Comparison of ENCODE assay signal across 8 cellular contexts in genomic region chr11:57325735-57326048, GRCh38. TPM values are rescaled to one million over a fixed set of nuclear protein-coding genes. Genes with fewer than 3 reads are reported as not detected.
DNase-seq lines count a peak whose midpoint lies in the region; ATAC-seq and TF ChIP-seq lines count a peak whose summit lies in the region.

No MANE protein-coding gene starts in this region.

- no peaks in the 10 kb centered on the region for H3K9me3 Mint-ChIP-seq in Caco-2 (ENCODE audit: unreplicated experiment)
- H3K9me3 Mint-ChIP-seq in memory B cell: no peaks in the 10 kb centered on the region

- no peak for ATAC-seq in memory B cell (ENCODE audit: low read depth)
- ATAC-seq in GM18517 (IDR thresholded peaks at IDR 0.05; ENCODE audit: unreplicated experiment): no peak

- DNase-seq in Caco-2 (no peak), cardiac fibroblast (ENCODE audit: low read depth in 2 of 2) (peak in 1 of 2 donors; percentile 71), memory B cell (ENCODE audit: low spot score in 2 of 2) (no peak), T-helper 9 cell (no peak), NCI-H1694 treated with DMSO at 0.1 percent for 48 hours (lab: John Stamatoyannopoulos, UW) (no peak)
- DNase-seq in Jurkat, Clone E6-1 (ENCODE audit: low read depth, low spot score): no peak

- 11% methylated on average over 6 of the region's 6 CpGs for WGBS in urinary bladder

- no peaks in the 10 kb centered on the region for H3K27me3 Mint-ChIP-seq in Caco-2 (ENCODE audit: insufficient read depth, unreplicated experiment)
- H3K27me3 Mint-ChIP-seq in memory B cell: no peaks in the 10 kb centered on the region

- H3K4me1 Mint-ChIP-seq in Caco-2 (ENCODE audit: low read depth, unreplicated experiment) (peaks cover 55% of the 10 kb centered on the region), memory B cell (peaks cover 29% of the 10 kb centered on the region)

- peaks cover 77% of the 10 kb centered on the region for H3K36me3 Mint-ChIP-seq in Caco-2 (ENCODE audit: insufficient read depth, unreplicated experiment)
- H3K36me3 Mint-ChIP-seq in memory B cell: peaks cover 35% of the 10 kb centered on the region

- TF ChIP-seq CTCF in Caco-2 (IDR thresholded peaks at IDR 0.05; ENCODE audit: insufficient read depth in 1 of 2, low read depth in 1 of 2, low read length in 1 of 2, severe bottlenecking in 1 of 2, unreplicated experiment in 1 of 2) (no peak), cardiac fibroblast (IDR thresholded peaks at IDR 0.05; ENCODE audit: low read depth, low read length) (no peak)

- no peaks in the 10 kb centered on the region for H3K27me3 ChIP-seq in Caco-2 (replicated peaks; ENCODE audit: control insufficient read depth, insufficient read depth, low read length)

- POLR2A ChIA-PET in Caco-2 (lab: Charles Lee): interaction anchor here (0.5 to 2.2 kb wide), 6 partner anchors 8 to 168 kb away, joined by 3 to 31 read pairs (median 4); partner anchors contain the start of gene SSRP1

- CTCF ChIA-PET in Caco-2 (lab: Charles Lee): interaction anchor here (1.2 to 2.3 kb wide), 4 partner anchors 10 to 76 kb away, joined by 3 to 13 read pairs (median 8); partner anchors contain the start of gene SSRP1

- no TSS peak for BruUV-seq in Caco-2 (replicated peaks; lab: Mats Ljungman, UMichigan)

- H3K27ac Mint-ChIP-seq in Caco-2 (ENCODE audit: unreplicated experiment) (peak overlapping the region; percentile 95), memory B cell (peak overlapping the region; percentile 95)

- H3K36me3 ChIP-seq in Caco-2 (ENCODE audit: control insufficient read depth, insufficient read depth, low read length) (peaks cover 4% of the 10 kb centered on the region), urinary bladder (ENCODE audit: insufficient read depth) (peaks cover 2% of the 10 kb centered on the region)

- H3K9me3 ChIP-seq in Caco-2: no peaks in the 10 kb centered on the region

- H3K4me1 ChIP-seq in Caco-2: peaks cover 50% of the 10 kb centered on the region
- no peaks in the 10 kb centered on the region for H3K4me1 ChIP-seq in urinary bladder (ENCODE audit: insufficient read depth)

- peak overlapping the region; percentile 61 for H3K27ac ChIP-seq in urinary bladder (ENCODE audit: low read depth)

- H3K4me3 ChIP-seq in Caco-2 (ENCODE audit: low read depth, low read length) (peak overlapping the region; percentile 79), cardiac fibroblast (replicated peaks in 1 of 2; ENCODE audit: low read depth in 2 of 2, low read length in 2 of 2) (peak overlapping the region; percentile 47 to 91), urinary bladder (ENCODE audit: low read depth, low read length) (no peak overlapping the region)
- peak overlapping the region; percentile 67 for H3K4me3 ChIP-seq in Jurkat, Clone E6-1 (ENCODE audit: low read length)

- intact Hi-C loops in Caco-2 (cut with micrococcal nuclease; ENCODE audit: unreplicated experiment): loop anchor here (1.0 to 2.0 kb wide), 3 partner anchors 10 to 37 kb away; partner anchors contain the start of gene SSRP1

- H3K4me3 Mint-ChIP-seq in Caco-2 (ENCODE audit: unreplicated experiment) (peak overlapping the region; percentile 88), memory B cell (peak overlapping the region; percentile 94)

RNA-seq across cellular contexts. Expression of gene TNKS1BP1, which starts 0.9 kb away (rescaled TPM):
- 107 and 120 TPM in 2 replicates for total RNA-seq in Caco-2 (2022)
- 15.1 TPM for polyA plus RNA-seq in Jurkat, Clone E6-1 (2012; ENCODE audit: insufficient read depth, insufficient read length)
- total RNA-seq in urinary bladder: 33.6 TPM
- polyA plus RNA-seq in urinary bladder: 146 TPM

RNA-seq across cellular contexts. Expression of gene SSRP1, which starts 10.0 kb away (rescaled TPM):
- total RNA-seq in Caco-2 (2022) (206 and 212 TPM in 2 replicates), urinary bladder (32.3 TPM)
- polyA plus RNA-seq in Jurkat, Clone E6-1 (2012; ENCODE audit: insufficient read depth, insufficient read length): 351 TPM
- polyA plus RNA-seq in urinary bladder: 79.4 TPM

RNA-seq across cellular contexts. Expression of gene P2RX3, which starts 12.5 kb away (rescaled TPM):
- total RNA-seq in Caco-2 (2022) (not detected in 2 replicates), urinary bladder (1.5 TPM)
- polyA plus RNA-seq in Jurkat, Clone E6-1 (2012; ENCODE audit: insufficient read depth, insufficient read length): not detected
- 0.34 TPM for polyA plus RNA-seq in urinary bladder

RNA-seq across cellular contexts. Expression of gene PRG3, which starts 55.3 kb away (rescaled TPM):
- total RNA-seq in Caco-2 (2022) (not detected in 2 replicates), urinary bladder (not detected)
- not detected for polyA plus RNA-seq in Jurkat, Clone E6-1 (2012; ENCODE audit: insufficient read depth, insufficient read length)
- polyA plus RNA-seq in urinary bladder: not detected
